13 cellular contexts compared by ENCODE assay signal in the genomic region with DNA sequence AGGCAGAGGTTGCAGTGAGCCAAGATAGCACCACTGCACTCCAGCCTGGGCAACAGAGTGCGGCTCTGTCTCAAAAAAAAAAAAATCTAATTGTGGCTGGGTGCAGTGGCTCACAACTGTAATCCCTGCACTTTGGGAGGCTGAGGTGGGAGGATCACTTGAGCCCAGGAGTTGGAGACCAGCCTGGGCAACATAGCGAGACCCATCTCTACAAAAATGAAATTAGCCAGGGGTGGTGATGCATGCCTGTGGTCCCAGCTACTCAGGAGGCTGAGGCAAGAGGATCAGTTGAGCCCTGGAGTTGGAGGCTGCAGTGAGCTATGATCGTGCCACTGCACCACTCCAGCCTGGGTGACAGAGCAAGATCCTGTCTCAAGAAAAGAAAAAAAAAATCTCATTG. TPM values are rescaled to one million over a fixed set of nuclear protein-coding genes. Genes with fewer than 3 reads are reported as not detected.
DNase-seq lines count a peak whose midpoint lies in the region; ATAC-seq, FAIRE-seq and TF ChIP-seq lines count a peak whose summit lies in the region.
"Not testable (repeated sequence)": the region's sequence is repeated elsewhere in the genome, so short reads cannot be mapped to it uniquely, and the experiment has no call there.
"Had no signal": no experiment of that assay in that cellular context is flagged by ENCODE, and none has a peak within 500 bp of the region (broad histone marks: within the 10 kb centered on the region; RNA-seq: fewer than 3 reads in every experiment).

No MANE protein-coding gene starts in this region.

- H3K36me3 Mint-ChIP-seq in Calu3 (ENCODE audit: insufficient read depth, unreplicated experiment), result peaks cover 60% of the 10 kb centered on the region

- not testable (repeated sequence) for FAIRE-seq in HepG2 (lab: Jason Lieb, UNC)

- not testable (repeated sequence) for H3K9me3 Mint-ChIP-seq in Calu3 (ENCODE audit: low read depth, unreplicated experiment)

- H3K36me3 ChIP-seq in PC-9 (ENCODE audit: low read depth), result peaks cover 16% of the 10 kb centered on the region; the same call in 1 of the 2 replicates
- H3K36me3 ChIP-seq in RWPE2 (ENCODE audit: low read depth); duodenal mucosa (ENCODE audit: control insufficient read depth in 1 of 2, insufficient read depth in 2 of 2, low read length in 2 of 2); HepG2 (replicated peaks in 1 of 2; ENCODE audit: control insufficient read depth in 1 of 2, insufficient read depth in 2 of 2, low read length in 2 of 2); stomach: not testable (repeated sequence)

- peak overlapping the region; percentile 83 for H3K4me2 ChIP-seq in PC-9
- H3K4me2 ChIP-seq in HepG2 (ENCODE audit: low read depth, low read length), result not testable (repeated sequence)

- H3K4me1 Mint-ChIP-seq in Calu3 (ENCODE audit: low read depth, unreplicated experiment), result peaks cover 15% of the 10 kb centered on the region

- BruUV-seq in Calu3 (replicated peaks; lab: Mats Ljungman, UMichigan); PC-9 (replicated peaks; lab: Mats Ljungman, UMichigan); HepG2 (replicated peaks; lab: Mats Ljungman, UMichigan): not testable (repeated sequence)

- CTCF ChIA-PET in Calu3 (lab: Charles Lee); HepG2 (lab: Yijun Ruan, JAX; ENCODE audit: low intra/inter-chr PET ratio, low total read pairs): not testable (repeated sequence)
- CTCF ChIA-PET in PC-9 (lab: Charles Lee), result interaction anchor here (0.6 to 0.7 kb wide), 2 partner anchors 22 to 32 kb away, joined by 8 read pairs; no protein-coding TSS in a partner anchor

- peaks cover 80% of the 10 kb centered on the region for H3K79me2 ChIP-seq in PC-9 (ENCODE audit: low read depth)
- H3K79me2 ChIP-seq in HepG2 (ENCODE audit: insufficient read depth, low read length), result not testable (repeated sequence)

- TF ChIP-seq POLR2A in HepG2 (IDR thresholded peaks at IDR 0.05; ENCODE audit: insufficient read depth in 1 of 2, low read depth in 2 of 2, low read length in 2 of 2); stomach (IDR thresholded peaks at IDR 0.05): not testable (repeated sequence)

- H3K9ac ChIP-seq in duodenal mucosa (ENCODE audit: low read depth in 1 of 2, low read length in 2 of 2), result peak overlapping the region in 1 of 2 donors; percentile 25
- H3K9ac ChIP-seq in HepG2 (ENCODE audit: insufficient read depth, low read depth, low read length), result not testable (repeated sequence)

- H3K27ac Mint-ChIP-seq in Calu3 (ENCODE audit: unreplicated experiment), result not testable (repeated sequence)

- not testable (repeated sequence) for H3K27me3 ChIP-seq in PC-9 (ENCODE audit: insufficient read depth, low read depth); RWPE2 (ENCODE audit: insufficient read depth, poor library complexity, severe bottlenecking); duodenal mucosa (ENCODE audit: control insufficient read depth in 1 of 2, insufficient read depth in 2 of 2, low read length in 2 of 2)
- H3K27me3 ChIP-seq in HepG2 (ENCODE audit: control insufficient read depth in 1 of 2, insufficient read depth in 2 of 2, low read length in 2 of 2), result peaks cover 0 to 12% of the 10 kb centered on the region in 2 experiments; a peak in 1 of 5 replicates
- H3K27me3 ChIP-seq in stomach, result peaks cover 8 to 84% (median 13%) of the 10 kb centered on the region in 3 donors

- not testable (repeated sequence) for H3K4me3 ChIP-seq in PC-9; RWPE2 (ENCODE audit: severe bottlenecking); duodenal mucosa (ENCODE audit: low read depth in 1 of 2, low read length in 2 of 2); HepG2 (replicated peaks in 1 of 3; ENCODE audit: insufficient read depth in 1 of 3, low read depth in 2 of 3, low read length in 3 of 3)
- H3K4me3 ChIP-seq in stomach, result peak overlapping the region in 1 of 4 donors; percentile 35

- POLR2A ChIA-PET in PC-9 (lab: Charles Lee; ENCODE audit: unreplicated experiment), result not testable (repeated sequence)
- POLR2A ChIA-PET in HepG2 (lab: Yijun Ruan, JAX), result interaction anchor here (0.7 to 0.8 kb wide), 2 partner anchors 18 to 32 kb away, joined by 3 to 4 read pairs; no protein-coding TSS in a partner anchor

- peaks cover 48% of the 10 kb centered on the region for H3K4me1 ChIP-seq in PC-9 (replicated peaks; ENCODE audit: insufficient read depth)
- peaks cover 27% of the 10 kb centered on the region for H3K4me1 ChIP-seq in RWPE2 (ENCODE audit: insufficient read depth, poor library complexity, severe bottlenecking)
- peaks cover 20 to 30% of the 10 kb centered on the region in 2 donors for H3K4me1 ChIP-seq in duodenal mucosa (ENCODE audit: control insufficient read depth in 1 of 2, insufficient read depth in 2 of 2, low read length in 2 of 2)
- H3K4me1 ChIP-seq in HepG2 (ENCODE audit: insufficient read depth, low read length), result peaks cover 49% of the 10 kb centered on the region
- H3K4me1 ChIP-seq in stomach, result peaks cover 15 to 54% (median 23%) of the 10 kb centered on the region in 4 donors

- H3K9me2 ChIP-seq in PC-9 (ENCODE audit: insufficient read depth), result not testable (repeated sequence)

- not testable (repeated sequence) for H3K9me3 ChIP-seq in PC-9 (ENCODE audit: insufficient read depth, low read depth); RWPE2 (ENCODE audit: severe bottlenecking); duodenal mucosa (ENCODE audit: control insufficient read depth in 1 of 2, low read length in 2 of 2); HepG2 (ENCODE audit: low read length); stomach

- H2AFZ ChIP-seq in PC-9; HepG2 (ENCODE audit: low read length): not testable (repeated sequence)

- not testable (repeated sequence) for TF ChIP-seq CTCF in Calu3 (IDR thresholded peaks at IDR 0.05; ENCODE audit: unreplicated experiment); PC-9 (conservative IDR thresholded peaks at IDR 0.05); RWPE2 (IDR thresholded peaks at IDR 0.05; ENCODE audit: poor library complexity, severe bottlenecking); HepG2 (CRISPR knock-in tag; IDR thresholded peaks at IDR 0.05); stomach (IDR thresholded peaks at IDR 0.05)

- H3K27ac ChIP-seq in PC-9, result peak overlapping the region; percentile 98
- peak overlapping the region; percentile 85 for H3K27ac ChIP-seq in RWPE2 (ENCODE audit: poor library complexity, severe bottlenecking)
- peak overlapping the region; percentile 16 for H3K27ac ChIP-seq in duodenal mucosa (ENCODE audit: low read depth, low read length)
- H3K27ac ChIP-seq in HepG2 (ENCODE audit: extremely low read length, insufficient read depth, low read length), result not testable (repeated sequence)
- H3K27ac ChIP-seq in stomach, result peak overlapping the region; percentile 87 to 95 (median 89)

- TF ChIP-seq EP300 in HepG2 (IDR thresholded peaks at IDR 0.05; ENCODE audit: low read depth in 2 of 2, low read length in 2 of 2); HepG2 (CRISPR knock-in tag; IDR thresholded peaks at IDR 0.05; ENCODE audit: borderline replicate concordance); stomach (IDR thresholded peaks at IDR 0.05): not testable (repeated sequence)

- not testable (repeated sequence) for TF ChIP-seq RAD21 in HepG2 (CRISPR knock-in tag; IDR thresholded peaks at IDR 0.05)

- in situ Hi-C loops in HepG2 (cut with HindIII; ENCODE audit: extremely low pct_ligation_motif_present, low pct_unique_long_range_greater_than_20kb), result loop anchor here (5.0 kb wide), 1 partner anchor 49 kb away; a partner anchor contains a TSS

- peak overlapping the region; percentile 88 for H3K4me3 Mint-ChIP-seq in Calu3 (ENCODE audit: low read depth, unreplicated experiment)

- 86% methylated on average over 3 of the region's 3 CpGs for WGBS in HepG2 (ENCODE audit: low lambda C conversion rate)
- WGBS in stomach, 5 donors, result 66 to 85% (median 78%) methylated on average over 3 of the region's 3 CpGs

- DNase-seq in Calu3; RWPE2 (ENCODE audit: low spot score); HepG2 (ENCODE audit: low spot score); stomach: not testable (repeated sequence)
- DNase-seq in PC-9, result peak in 1 of 2 experiments; percentile 11

- ATAC-seq in RWPE2 (ENCODE audit: low read depth); HepG2: not testable (repeated sequence)

- H3F3A ChIP-seq in PC-9 (ENCODE audit: insufficient read depth, low read depth), result peaks cover 55% of the 10 kb centered on the region

- H4K20me1 ChIP-seq in PC-9 (ENCODE audit: insufficient read depth), result peaks cover 32% of the 10 kb centered on the region
- not testable (repeated sequence) for H4K20me1 ChIP-seq in HepG2 (ENCODE audit: insufficient read depth, low read length)

- not testable (repeated sequence) for H3K27me3 Mint-ChIP-seq in Calu3 (ENCODE audit: unreplicated experiment)

- intact Hi-C loops in Calu3 (cut with micrococcal nuclease; ENCODE audit: unreplicated experiment); PC-9 (cut with micrococcal nuclease; ENCODE audit: unreplicated experiment); HepG2 (cut with micrococcal nuclease; ENCODE audit: unreplicated experiment); stomach (cut with DNase I; ENCODE audit: low total_unique reads): not testable (repeated sequence)

RNA-seq across cellular contexts. Expression of a gene that starts 3.7 kb away (rescaled TPM):
- total RNA-seq in Calu3 (2022) (75.1 and 121 TPM in 2 replicates), PC-9 (2021) (47.7 and 65.9 TPM in 2 replicates), HepG2 (2016; rRNA removed; fragmentation: Illumina TruSeq; extraction: Trizol) (0.48 and 0.86 TPM in 2 replicates), stomach (100 to 1,000 TPM in 1 of 5 donors, 10 to 100 TPM in 4; 11.9 to 117 (median 25.7) TPM)
- 0.18 and 0.40 TPM in 2 replicates for total RNA-seq in HepG2 (2016; cell fraction: cytosol; rRNA removed; fragmentation: Illumina TruSeq; extraction: Trizol; ENCODE audit: low read depth)
- 0.36 and 1.2 TPM in 2 replicates for total RNA-seq in HepG2 (2016; cell fraction: insoluble cytoplasmic fraction; rRNA removed; fragmentation: Illumina TruSeq; extraction: Trizol)
- 0.38 and 0.43 TPM in 2 replicates for total RNA-seq in HepG2 (2016; cell fraction: membrane; rRNA removed; fragmentation: Illumina TruSeq; extraction: Trizol)
- total RNA-seq in HepG2 (2016; cell fraction: nucleus; rRNA removed; fragmentation: Illumina TruSeq; extraction: Trizol), result 1.0 and 1.3 TPM in 2 replicates
- polyA plus RNA-seq in HepG2 (2011; rRNA removed) (4.0 and 8.6 TPM in 2 replicates), stomach (10 to 100 TPM; 11.3 to 39.3 (median 11.3) TPM)
- 4.2 and 6.3 TPM in 2 replicates for polyA plus RNA-seq in HepG2 (2011; cell fraction: cytosol; rRNA removed)
- polyA plus RNA-seq in HepG2 (2011; cell fraction: nucleus; rRNA removed), result 3.5 and 4.5 TPM in 2 replicates
- polyA plus RNA-seq in HepG2 (2012), result 9.1 and 10.5 TPM in 2 replicates
- 0.10 and 0.18 TPM in 2 replicates for polyA plus RNA-seq in HepG2 (2016; cell fraction: cytosol; fragmentation: Illumina TruSeq; extraction: Trizol; ENCODE audit: low read depth)
- polyA plus RNA-seq in HepG2 (2016; cell fraction: insoluble cytoplasmic fraction; fragmentation: Illumina TruSeq; extraction: Trizol; ENCODE audit: low read depth), result 0.61 and 0.62 TPM in 2 replicates
- polyA plus RNA-seq in HepG2 (2016; cell fraction: membrane; fragmentation: Illumina TruSeq; extraction: Trizol; ENCODE audit: low read depth), result 0.29 and 0.35 TPM in 2 replicates
- polyA plus RNA-seq in HepG2 (2016; cell fraction: nucleus; fragmentation: Illumina TruSeq; extraction: Trizol; ENCODE audit: insufficient read depth, low read depth), result 1.8 and 2.3 TPM in 2 replicates
- 2.7 and 11.1 TPM in 2 replicates for polyA minus RNA-seq in HepG2 (2011; rRNA and poly(A)+ RNA removed; ENCODE audit: low replicate concordance)
- 3.0 and 4.7 TPM in 2 replicates for polyA minus RNA-seq in HepG2 (2011; cell fraction: cytosol; rRNA and poly(A)+ RNA removed)
- 1.8 and 3.1 TPM in 2 replicates for polyA minus RNA-seq in HepG2 (2011; cell fraction: nucleus; rRNA and poly(A)+ RNA removed)
- total RNA-seq: CD8-positive, alpha-beta memory T cell; G401; H4; HFFc6 had no signal
- polyA plus RNA-seq: CD14-positive monocyte; CD8-positive, alpha-beta memory T cell had no signal

RNA-seq across cellular contexts. Expression of a gene that starts 22.7 kb away (rescaled TPM):
- total RNA-seq in Calu3 (2022), result not detected in 2 replicates
- 3.2 and 4.0 TPM in 2 replicates for total RNA-seq in PC-9 (2021)
- not detected in 2 replicates for total RNA-seq in HepG2 (2016; rRNA removed; fragmentation: Illumina TruSeq; extraction: Trizol)
- total RNA-seq in HepG2 (2016; cell fraction: cytosol; rRNA removed; fragmentation: Illumina TruSeq; extraction: Trizol; ENCODE audit: low read depth), result not detected in 2 replicates
- total RNA-seq in HepG2 (2016; cell fraction: insoluble cytoplasmic fraction; rRNA removed; fragmentation: Illumina TruSeq; extraction: Trizol), result not detected in 2 replicates
- not detected in 2 replicates for total RNA-seq in HepG2 (2016; cell fraction: membrane; rRNA removed; fragmentation: Illumina TruSeq; extraction: Trizol)
- total RNA-seq in HepG2 (2016; cell fraction: nucleus; rRNA removed; fragmentation: Illumina TruSeq; extraction: Trizol), result not detected in 2 replicates
- polyA plus RNA-seq in HepG2 (2011; rRNA removed), result 0.30 and 0.44 TPM in 2 replicates
- polyA plus RNA-seq in HepG2 (2011; cell fraction: cytosol; rRNA removed), result 0.21 TPM in 1 of 2 replicates, not detected in the other
- polyA plus RNA-seq in HepG2 (2011; cell fraction: nucleus; rRNA removed), result 1.2 and 1.5 TPM in 2 replicates
- polyA plus RNA-seq in HepG2 (2012), result 0.23 and 0.35 TPM in 2 replicates
- polyA plus RNA-seq in HepG2 (2016; cell fraction: cytosol; fragmentation: Illumina TruSeq; extraction: Trizol; ENCODE audit: low read depth), result not detected in 2 replicates
- not detected in 2 replicates for polyA plus RNA-seq in HepG2 (2016; cell fraction: insoluble cytoplasmic fraction; fragmentation: Illumina TruSeq; extraction: Trizol; ENCODE audit: low read depth)
- not detected in 2 replicates for polyA plus RNA-seq in HepG2 (2016; cell fraction: membrane; fragmentation: Illumina TruSeq; extraction: Trizol; ENCODE audit: low read depth)
- not detected in 2 replicates for polyA plus RNA-seq in HepG2 (2016; cell fraction: nucleus; fragmentation: Illumina TruSeq; extraction: Trizol; ENCODE audit: insufficient read depth, low read depth)
- polyA minus RNA-seq in HepG2 (2011; rRNA and poly(A)+ RNA removed; ENCODE audit: low replicate concordance), result 0.88 TPM in 1 of 2 replicates, not detected in the other
- not detected in 2 replicates for polyA minus RNA-seq in HepG2 (2011; cell fraction: cytosol; rRNA and poly(A)+ RNA removed)
- not detected in 2 replicates for polyA minus RNA-seq in HepG2 (2011; cell fraction: nucleus; rRNA and poly(A)+ RNA removed)
- not detected for total RNA-seq in stomach
- polyA plus RNA-seq in stomach, result under 1 TPM in 1 of 3 donors, not detected in 2; 0.23 TPM
- total RNA-seq: Daoy, G401, GM23338, H4, HFFc6 had no signal

RNA-seq across cellular contexts. Expression of a gene that starts 47.3 kb away (rescaled TPM):
- 0.61 and 1.3 TPM in 2 replicates for total RNA-seq in Calu3 (2022)
- total RNA-seq in PC-9 (2021), result 34.8 and 36.5 TPM in 2 replicates
- 1.2 and 1.3 TPM in 2 replicates for total RNA-seq in HepG2 (2016; rRNA removed; fragmentation: Illumina TruSeq; extraction: Trizol)
- total RNA-seq in HepG2 (2016; cell fraction: cytosol; rRNA removed; fragmentation: Illumina TruSeq; extraction: Trizol; ENCODE audit: low read depth), result 0.18 and 1.7 TPM in 2 replicates
- 0.45 and 2.3 TPM in 2 replicates for total RNA-seq in HepG2 (2016; cell fraction: insoluble cytoplasmic fraction; rRNA removed; fragmentation: Illumina TruSeq; extraction: Trizol)
- 1.4 TPM in 2 replicates for total RNA-seq in HepG2 (2016; cell fraction: membrane; rRNA removed; fragmentation: Illumina TruSeq; extraction: Trizol)
- 1.6 and 3.1 TPM in 2 replicates for total RNA-seq in HepG2 (2016; cell fraction: nucleus; rRNA removed; fragmentation: Illumina TruSeq; extraction: Trizol)
- polyA plus RNA-seq in HepG2 (2011; rRNA removed), result 2.5 and 3.1 TPM in 2 replicates
- 0.95 and 1.5 TPM in 2 replicates for polyA plus RNA-seq in HepG2 (2011; cell fraction: cytosol; rRNA removed)
- 23.2 and 28.6 TPM in 2 replicates for polyA plus RNA-seq in HepG2 (2011; cell fraction: nucleus; rRNA removed)
- polyA plus RNA-seq in HepG2 (2012), result 4.3 and 5.3 TPM in 2 replicates
- 0.75 and 1.1 TPM in 2 replicates for polyA plus RNA-seq in HepG2 (2016; cell fraction: cytosol; fragmentation: Illumina TruSeq; extraction: Trizol; ENCODE audit: low read depth)
- polyA plus RNA-seq in HepG2 (2016; cell fraction: insoluble cytoplasmic fraction; fragmentation: Illumina TruSeq; extraction: Trizol; ENCODE audit: low read depth), result 0.76 and 2.0 TPM in 2 replicates
- 0.88 and 1.4 TPM in 2 replicates for polyA plus RNA-seq in HepG2 (2016; cell fraction: membrane; fragmentation: Illumina TruSeq; extraction: Trizol; ENCODE audit: low read depth)
- 4.8 and 5.1 TPM in 2 replicates for polyA plus RNA-seq in HepG2 (2016; cell fraction: nucleus; fragmentation: Illumina TruSeq; extraction: Trizol; ENCODE audit: insufficient read depth, low read depth)
- 1.3 and 16.7 TPM in 2 replicates for polyA minus RNA-seq in HepG2 (2011; rRNA and poly(A)+ RNA removed; ENCODE audit: low replicate concordance)
- polyA minus RNA-seq in HepG2 (2011; cell fraction: cytosol; rRNA and poly(A)+ RNA removed), result 2.5 and 4.6 TPM in 2 replicates
- 20.1 and 21.3 TPM in 2 replicates for polyA minus RNA-seq in HepG2 (2011; cell fraction: nucleus; rRNA and poly(A)+ RNA removed)
- 1 to 10 TPM in 3 of 5 donors, under 1 TPM in 1, not detected in 1; 0.55 to 9.3 (median 2.0) TPM for total RNA-seq in stomach
- under 1 TPM; 0.53 to 0.92 (median 0.75) TPM for polyA plus RNA-seq in stomach

RNA-seq across cellular contexts. Expression of a gene that starts 49.2 kb away (rescaled TPM):
- not detected in 2 replicates for total RNA-seq in Calu3 (2022)
- 13.5 and 16.2 TPM in 2 replicates for total RNA-seq in PC-9 (2021)
- 2.8 and 3.4 TPM in 2 replicates for total RNA-seq in HepG2 (2016; rRNA removed; fragmentation: Illumina TruSeq; extraction: Trizol)
- total RNA-seq in HepG2 (2016; cell fraction: cytosol; rRNA removed; fragmentation: Illumina TruSeq; extraction: Trizol; ENCODE audit: low read depth), result 1.2 and 1.3 TPM in 2 replicates
- total RNA-seq in HepG2 (2016; cell fraction: insoluble cytoplasmic fraction; rRNA removed; fragmentation: Illumina TruSeq; extraction: Trizol), result 2.5 and 3.4 TPM in 2 replicates
- total RNA-seq in HepG2 (2016; cell fraction: membrane; rRNA removed; fragmentation: Illumina TruSeq; extraction: Trizol), result 0.72 and 1.3 TPM in 2 replicates
- total RNA-seq in HepG2 (2016; cell fraction: nucleus; rRNA removed; fragmentation: Illumina TruSeq; extraction: Trizol), result 4.4 and 4.8 TPM in 2 replicates
- 18.6 and 30.1 TPM in 2 replicates for polyA plus RNA-seq in HepG2 (2011; rRNA removed)
- 8.8 and 10.2 TPM in 2 replicates for polyA plus RNA-seq in HepG2 (2011; cell fraction: cytosol; rRNA removed)
- 106 and 107 TPM in 2 replicates for polyA plus RNA-seq in HepG2 (2011; cell fraction: nucleus; rRNA removed)
- polyA plus RNA-seq in HepG2 (2012), result 6.1 and 10.2 TPM in 2 replicates
- 0.15 and 0.17 TPM in 2 replicates for polyA plus RNA-seq in HepG2 (2016; cell fraction: cytosol; fragmentation: Illumina TruSeq; extraction: Trizol; ENCODE audit: low read depth)
- polyA plus RNA-seq in HepG2 (2016; cell fraction: insoluble cytoplasmic fraction; fragmentation: Illumina TruSeq; extraction: Trizol; ENCODE audit: low read depth), result 1.3 and 1.7 TPM in 2 replicates
- 0.35 and 0.45 TPM in 2 replicates for polyA plus RNA-seq in HepG2 (2016; cell fraction: membrane; fragmentation: Illumina TruSeq; extraction: Trizol; ENCODE audit: low read depth)
- polyA plus RNA-seq in HepG2 (2016; cell fraction: nucleus; fragmentation: Illumina TruSeq; extraction: Trizol; ENCODE audit: insufficient read depth, low read depth), result 10.2 and 12.3 TPM in 2 replicates
- polyA minus RNA-seq in HepG2 (2011; rRNA and poly(A)+ RNA removed; ENCODE audit: low replicate concordance), result 1.7 and 37.2 TPM in 2 replicates
- polyA minus RNA-seq in HepG2 (2011; cell fraction: cytosol; rRNA and poly(A)+ RNA removed), result 13.1 and 19.0 TPM in 2 replicates
- 23.9 and 29.3 TPM in 2 replicates for polyA minus RNA-seq in HepG2 (2011; cell fraction: nucleus; rRNA and poly(A)+ RNA removed)
- 10 to 100 TPM in 2 of 5 donors, 1 to 10 TPM in 2, under 1 TPM in 1; 0.89 to 50.2 (median 3.9) TPM for total RNA-seq in stomach
- 1 to 10 TPM; 2.3 to 3.2 (median 2.6) TPM for polyA plus RNA-seq in stomach

Comparison
In these comparisons a context has a peak if more than half of its experiments do, and no peak if none do; other contexts are left out.
1. RNA of a gene that starts 3.7 kb away (total RNA-seq): 75.1 to 121 TPM in Calu3, 47.7 to 65.9 TPM in PC-9 and 11.9 to 117 TPM in stomach; 0.18 to 1.3 TPM in HepG2; every median in the first group is over 4 times any median in the second.